Comparison of ENCODE assay signal across 2 cellular contexts in genomic region chr16:88609426-88609825, GRCh38. TPM values are rescaled to one million over a fixed set of nuclear protein-coding genes. Genes with fewer than 3 reads are reported as not detected.
"Had no signal": no experiment of that assay in that cellular context is flagged by ENCODE, and none has a peak within 500 bp of the region (broad histone marks: within the 10 kb centered on the region; RNA-seq: fewer than 3 reads in every experiment).

No MANE protein-coding gene starts in this region.

RNA-seq across cellular contexts. Expression of gene IL17C, which starts 28.9 kb away (rescaled TPM):
- total RNA-seq: G401, GM12878 had no signal
- polyA plus RNA-seq: GM12878 had no signal
